In the genomic region with DNA sequence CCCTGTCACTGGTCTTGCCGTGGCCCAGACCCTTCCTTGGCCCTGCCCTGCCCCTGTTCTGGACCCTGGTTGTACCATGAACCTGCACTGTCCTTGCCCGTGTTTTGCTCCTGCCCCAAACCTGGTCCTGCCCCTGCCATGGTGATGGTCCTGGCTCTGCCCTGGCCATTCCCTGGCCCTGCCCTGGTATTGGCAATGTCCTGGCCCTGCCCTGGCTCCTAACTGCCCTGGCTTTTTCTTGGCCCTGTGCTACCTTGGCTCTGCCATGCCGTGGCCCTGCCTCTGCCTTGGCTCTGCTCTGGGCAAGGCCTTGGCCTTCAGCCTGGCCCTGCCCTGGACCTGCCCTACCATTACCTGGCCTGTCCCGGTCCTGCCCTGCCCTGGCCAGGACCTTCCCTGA, we compare ENCODE assay signal across 32 cellular contexts. TPM values are rescaled to one million over a fixed set of nuclear protein-coding genes. Genes with fewer than 3 reads are reported as not detected.
"Had no signal": no experiment of that assay in that cellular context is flagged by ENCODE, and none has a peak within 500 bp of the region (broad histone marks: within the 10 kb centered on the region; RNA-seq: fewer than 3 reads in every experiment).

No MANE protein-coding gene starts in this region.

- H3K36me3 Mint-ChIP-seq: activated naive CD4-positive, alpha-beta T cell treated with anti-CD3 and anti-CD28 coated beads, Interleukin-2, amount 50 U/mL, for 24 hours; mesothelial cell of epicardium; naive B cell had no signal

- FAIRE-seq: bronchial epithelial cell had no signal

- H3K4me3 Mint-ChIP-seq: activated CD8-positive, alpha-beta T cell treated with anti-CD3 and anti-CD28 coated beads for 36 hours; activated naive CD4-positive, alpha-beta T cell treated with anti-CD3 and anti-CD28 coated beads, Interleukin-2, amount 50 U/mL, for 24 hours; activated naive CD8-positive, alpha-beta T cell treated with anti-CD3 and anti-CD28 coated beads, Interleukin-2, amount 50 U/mL, for 24 hours; activated T-cell treated with anti-CD3 and anti-CD28 coated beads, Interleukin-2, amount 50 U/mL, for 4 hours; effector memory CD8-positive, alpha-beta T cell; mesothelial cell of epicardium; naive B cell; neural crest cell; T-helper 17 cell had no signal

- H3K4me1 ChIP-seq: foreskin keratinocyte, heart right ventricle, left lung, parathyroid adenoma, spleen, suprapubic skin, tibial artery, upper lobe of right lung had no signal

- H3K27ac Mint-ChIP-seq: activated CD8-positive, alpha-beta T cell treated with anti-CD3 and anti-CD28 coated beads for 36 hours; activated naive CD4-positive, alpha-beta T cell treated with anti-CD3 and anti-CD28 coated beads, Interleukin-2, amount 50 U/mL, for 24 hours; activated naive CD8-positive, alpha-beta T cell treated with anti-CD3 and anti-CD28 coated beads, Interleukin-2, amount 50 U/mL, for 24 hours; activated T-helper 2 cell treated with anti-CD3 and anti-CD28 coated beads, Interferon-gamma antibody, Interleukin-2, Interleukin-4, amounts not matched to agents 10 μg/mL and 5 μg/mL and 100 μg/mL, durations not matched to agents 14 hours and 24 hours and 36 hours; effector memory CD8-positive, alpha-beta T cell; mesothelial cell of epicardium; naive B cell; T-helper 17 cell had no signal

- H3K36me3 ChIP-seq: heart right ventricle, left lung, spleen, suprapubic skin, tibial artery, upper lobe of right lung, WERI-Rb-1 had no signal

- H3K27me3 ChIP-seq: foreskin keratinocyte, heart right ventricle, left lung, suprapubic skin, upper lobe of right lung had no signal

- H3K4me1 Mint-ChIP-seq: activated naive CD4-positive, alpha-beta T cell treated with anti-CD3 and anti-CD28 coated beads, Interleukin-2, amount 50 U/mL, for 24 hours; activated naive CD8-positive, alpha-beta T cell treated with anti-CD3 and anti-CD28 coated beads, Interleukin-2, amount 50 U/mL, for 24 hours; naive B cell; neural crest cell had no signal

- H3K27ac ChIP-seq: coronary artery, foreskin keratinocyte, heart right ventricle, left lung, parathyroid adenoma, psoas muscle, spleen, suprapubic skin, tibial artery, upper lobe of right lung, WERI-Rb-1 had no signal

- H3K4me3 ChIP-seq: coronary artery, heart right ventricle, left lung, psoas muscle, spleen, suprapubic skin, tibial artery, upper lobe of right lung had no signal

- ATAC-seq: activated CD8-positive, alpha-beta T cell treated with anti-CD3 and anti-CD28 coated beads for 36 hours; activated naive CD8-positive, alpha-beta T cell treated with anti-CD3 and anti-CD28 coated beads, Interleukin-2, amount 50 U/mL, for 24 hours; effector memory CD8-positive, alpha-beta T cell; foreskin keratinocyte; left lung; SK-N-SH treated with all-trans-retinoic acid at 6 μM for 48 hours; T-helper 17 cell had no signal

- H3K9me3 ChIP-seq: heart right ventricle, left lung, psoas muscle, spleen, suprapubic skin, tibial artery, upper lobe of right lung had no signal

- H3K9me3 Mint-ChIP-seq: activated CD8-positive, alpha-beta T cell treated with anti-CD3 and anti-CD28 coated beads for 36 hours; activated naive CD4-positive, alpha-beta T cell treated with anti-CD3 and anti-CD28 coated beads, Interleukin-2, amount 50 U/mL, for 24 hours; activated naive CD8-positive, alpha-beta T cell treated with anti-CD3 and anti-CD28 coated beads, Interleukin-2, amount 50 U/mL, for 24 hours; activated T-cell treated with anti-CD3 and anti-CD28 coated beads, Interleukin-2, amount 50 U/mL, for 4 hours; activated T-helper 2 cell treated with anti-CD3 and anti-CD28 coated beads, Interferon-gamma antibody, Interleukin-2, Interleukin-4, amounts not matched to agents 10 μg/mL and 5 μg/mL and 100 μg/mL, durations not matched to agents 14 hours and 24 hours and 36 hours; effector memory CD8-positive, alpha-beta T cell; mesothelial cell of epicardium; neural crest cell had no signal

- DNase-seq: activated CD4-positive, alpha-beta T cell treated with anti-CD3 and anti-CD28 coated beads, Interleukin-2, amount 50 U/mL, for 1 hour; activated CD4-positive, CD25-positive, alpha-beta regulatory T cell treated with anti-CD3 and anti-CD28 coated beads, Interleukin-2, amount 50 U/mL, for 72 hours; activated CD8-positive, alpha-beta T cell treated with anti-CD3 and anti-CD28 coated beads for 36 hours; activated naive CD8-positive, alpha-beta T cell treated with anti-CD3 and anti-CD28 coated beads, Interleukin-2, amount 50 U/mL, for 24 hours; activated T-cell treated with anti-CD3 and anti-CD28 coated beads, Interleukin-2, amount 50 U/mL, for 4 hours; amygdala; cerebellar nuclear complex; effector memory CD8-positive, alpha-beta T cell; erythroblast; foreskin keratinocyte; heart right ventricle; kidney glomerular epithelial cell; naive B cell; occipital lobe; spleen; T-helper 17 cell; T1000; tibial artery; upper lobe of right lung; WERI-Rb-1 had no signal

- H3K9ac ChIP-seq: parathyroid adenoma had no signal

RNA-seq across cellular contexts. Expression of a gene that starts 5.5 kb away (rescaled TPM):
- total RNA-seq: activated CD8-positive, alpha-beta T cell treated with anti-CD3 and anti-CD28 coated beads for 36 hours; activated T-cell treated with anti-CD3 and anti-CD28 coated beads, Interleukin-2, amount 50 U/mL, for 4 hours; activated T-helper 2 cell treated with anti-CD3 and anti-CD28 coated beads, Interferon-gamma antibody, Interleukin-2, Interleukin-4, amounts not matched to agents 10 μg/mL and 5 μg/mL and 100 μg/mL, durations not matched to agents 14 hours and 24 hours and 36 hours; foreskin keratinocyte; heart right ventricle; lung microvascular endothelial cell; mesothelial cell of epicardium; neural crest cell; psoas muscle; spleen; T-helper 17 cell had no signal
- polyA plus RNA-seq: foreskin keratinocyte, heart right ventricle, psoas muscle, spleen had no signal
